In the genomic region with DNA sequence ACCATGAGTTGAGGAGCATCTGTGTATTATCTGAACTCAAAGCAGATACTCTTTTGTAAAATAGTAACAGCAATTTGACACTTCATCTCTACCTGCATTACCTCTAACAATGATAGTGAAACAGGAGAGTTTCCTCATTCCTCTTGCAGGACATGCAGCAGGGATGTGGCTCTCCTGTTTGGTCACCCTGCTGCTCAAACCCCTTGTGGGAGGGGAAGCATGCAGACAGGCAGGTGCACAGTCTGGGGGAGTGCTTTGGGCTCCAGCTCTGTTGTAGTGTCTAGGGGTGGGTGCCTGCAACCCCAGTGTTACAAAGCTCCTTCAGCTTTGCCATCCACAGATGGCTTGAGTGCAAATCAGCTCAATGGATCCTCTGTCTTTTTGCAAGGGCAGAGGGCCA, we compare ENCODE assay signal across 1 cellular context.
TF ChIP-seq lines count a peak whose summit lies in the region.

No MANE protein-coding gene starts in this region.

TF ChIP-seq in GM23338, 12 proteins besides CTCF, POLR2A, EP300 and RAD21 (continued from another document):
- TF ChIP-seq NANOG (IDR thresholded peaks at IDR 0.05; ENCODE audit: borderline replicate concordance): no peak
- TF ChIP-seq, protein P1, sequence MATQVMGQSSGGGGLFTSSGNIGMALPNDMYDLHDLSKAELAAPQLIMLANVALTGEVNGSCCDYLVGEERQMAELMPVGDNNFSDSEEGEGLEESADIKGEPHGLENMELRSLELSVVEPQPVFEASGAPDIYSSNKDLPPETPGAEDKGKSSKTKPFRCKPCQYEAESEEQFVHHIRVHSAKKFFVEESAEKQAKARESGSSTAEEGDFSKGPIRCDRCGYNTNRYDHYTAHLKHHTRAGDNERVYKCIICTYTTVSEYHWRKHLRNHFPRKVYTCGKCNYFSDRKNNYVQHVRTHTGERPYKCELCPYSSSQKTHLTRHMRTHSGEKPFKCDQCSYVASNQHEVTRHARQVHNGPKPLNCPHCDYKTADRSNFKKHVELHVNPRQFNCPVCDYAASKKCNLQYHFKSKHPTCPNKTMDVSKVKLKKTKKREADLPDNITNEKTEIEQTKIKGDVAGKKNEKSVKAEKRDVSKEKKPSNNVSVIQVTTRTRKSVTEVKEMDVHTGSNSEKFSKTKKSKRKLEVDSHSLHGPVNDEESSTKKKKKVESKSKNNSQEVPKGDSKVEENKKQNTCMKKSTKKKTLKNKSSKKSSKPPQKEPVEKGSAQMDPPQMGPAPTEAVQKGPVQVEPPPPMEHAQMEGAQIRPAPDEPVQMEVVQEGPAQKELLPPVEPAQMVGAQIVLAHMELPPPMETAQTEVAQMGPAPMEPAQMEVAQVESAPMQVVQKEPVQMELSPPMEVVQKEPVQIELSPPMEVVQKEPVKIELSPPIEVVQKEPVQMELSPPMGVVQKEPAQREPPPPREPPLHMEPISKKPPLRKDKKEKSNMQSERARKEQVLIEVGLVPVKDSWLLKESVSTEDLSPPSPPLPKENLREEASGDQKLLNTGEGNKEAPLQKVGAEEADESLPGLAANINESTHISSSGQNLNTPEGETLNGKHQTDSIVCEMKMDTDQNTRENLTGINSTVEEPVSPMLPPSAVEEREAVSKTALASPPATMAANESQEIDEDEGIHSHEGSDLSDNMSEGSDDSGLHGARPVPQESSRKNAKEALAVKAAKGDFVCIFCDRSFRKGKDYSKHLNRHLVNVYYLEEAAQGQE (IDR thresholded peaks at IDR 0.05; ENCODE audit: unreplicated experiment): no peak
